1 cellular context compared by ENCODE assay signal in genomic region chr17:76383645-76384221, GRCh38.
TF ChIP-seq lines count a peak whose summit lies in the region.

No MANE protein-coding gene starts in this region.

TF ChIP-seq in HepG2, 621 proteins besides CTCF, POLR2A, EP300 and RAD21 (continued from another document and continues in another):
- 0 out of 2 replicates have a peak, but pooled peaks have one; percentile 22 for TF ChIP-seq ZNF646 (CRISPR knock-in tag; IDR thresholded peaks at IDR 0.05)
- peak; percentile 19; the same call in 1 of the 2 replicates for TF ChIP-seq NKX3-1 (CRISPR knock-in tag; IDR thresholded peaks at IDR 0.05)
- no peak for TF ChIP-seq ETS1 (CRISPR knock-in tag; IDR thresholded peaks at IDR 0.05)
- TF ChIP-seq THAP11 (CRISPR knock-in tag; IDR thresholded peaks at IDR 0.05) = peak; percentile 0; the same call in 1 of the 2 replicates
- TF ChIP-seq ZNF557 (CRISPR knock-in tag; IDR thresholded peaks at IDR 0.05) = 0 out of 2 replicates have a peak, but pooled peaks have one; percentile 11
- TF ChIP-seq GMEB1 (CRISPR knock-in tag; IDR thresholded peaks at IDR 0.05; ENCODE audit: borderline replicate concordance) = no peak
- TF ChIP-seq ZFP37 (CRISPR knock-in tag; IDR thresholded peaks at IDR 0.05; ENCODE audit: borderline replicate concordance) = 0 out of 2 replicates have a peak, but pooled peaks have one; percentile 20
- TF ChIP-seq ZNF605 (CRISPR knock-in tag; IDR thresholded peaks at IDR 0.05) = peak; percentile 52
- TF ChIP-seq ZFX (CRISPR knock-in tag; IDR thresholded peaks at IDR 0.05; ENCODE audit: low read depth) = peak; percentile 42
- no peak for TF ChIP-seq LRRFIP1 (CRISPR knock-in tag; conservative IDR thresholded peaks at IDR 0.05)
- TF ChIP-seq IKZF5 (CRISPR knock-in tag; IDR thresholded peaks at IDR 0.05) = peak; percentile 60; the same call in 1 of the 2 replicates
- TF ChIP-seq ZBTB26 (CRISPR knock-in tag; IDR thresholded peaks at IDR 0.05; ENCODE audit: borderline replicate concordance) = 0 out of 2 replicates have a peak, but pooled peaks have one; percentile 34
- no peak for TF ChIP-seq ARID3A (IDR thresholded peaks at IDR 0.05; ENCODE audit: low read depth, low read length)
- peak; percentile 9; the same call in 1 of the 2 replicates for TF ChIP-seq ZBTB20 (CRISPR knock-in tag; IDR thresholded peaks at IDR 0.05; ENCODE audit: borderline replicate concordance, low read depth)
- TF ChIP-seq THAP7 (CRISPR knock-in tag; IDR thresholded peaks at IDR 0.05) = no peak; the same call in 1 of the 2 replicates
- TF ChIP-seq KDM6A (CRISPR knock-in tag; IDR thresholded peaks at IDR 0.05; ENCODE audit: low read depth) = no peak
- TF ChIP-seq AGO1 (IDR thresholded peaks at IDR 0.05; ENCODE audit: low read depth, low read length, poor library complexity, severe bottlenecking) = peak; percentile 67
- peak; percentile 98; the same call in 1 of the 2 replicates for TF ChIP-seq CC2D1A (CRISPR knock-in tag; IDR thresholded peaks at IDR 0.05)
- no peak for TF ChIP-seq ZNF616 (CRISPR knock-in tag; IDR thresholded peaks at IDR 0.05; ENCODE audit: low read depth)
- TF ChIP-seq ZBTB46 (CRISPR knock-in tag; IDR thresholded peaks at IDR 0.05; ENCODE audit: borderline replicate concordance) = no peak
- no peak for TF ChIP-seq GZF1 (CRISPR knock-in tag; IDR thresholded peaks at IDR 0.05)
- no peak for TF ChIP-seq NR2F6 (IDR thresholded peaks at IDR 0.05)
- TF ChIP-seq NR2F6 (CRISPR knock-in tag; IDR thresholded peaks at IDR 0.05) = peak; percentile 14; the same call in 1 of the 2 replicates
- TF ChIP-seq HNF1B (CRISPR knock-in tag; IDR thresholded peaks at IDR 0.05) = peak; percentile 64; the same call in 1 of the 2 replicates
- no peak; the same call in 1 of the 2 replicates for TF ChIP-seq ZNF33A (CRISPR knock-in tag; IDR thresholded peaks at IDR 0.05; ENCODE audit: borderline replicate concordance)
- 0 out of 2 replicates have a peak, but pooled peaks have one; percentile 21 for TF ChIP-seq DNMT3B (CRISPR knock-in tag; conservative IDR thresholded peaks at IDR 0.05)
- TF ChIP-seq ZBTB25 (CRISPR knock-in tag; IDR thresholded peaks at IDR 0.05) = no peak; the same call in none of the 2 replicates
- peak; percentile 59 for TF ChIP-seq SAP130 (CRISPR knock-in tag; IDR thresholded peaks at IDR 0.05; ENCODE audit: low read depth)
- peak; percentile 66 for TF ChIP-seq ZNF709 (CRISPR knock-in tag; IDR thresholded peaks at IDR 0.05)
- TF ChIP-seq KAT2B (IDR thresholded peaks at IDR 0.05; ENCODE audit: borderline replicate concordance, low read depth, low read length) = no peak
- TF ChIP-seq EEA1 (CRISPR knock-in tag; IDR thresholded peaks at IDR 0.05; ENCODE audit: borderline replicate concordance) = 0 out of 2 replicates have a peak, but pooled peaks have one; percentile 1
- TF ChIP-seq JUND (CRISPR knock-in tag; IDR thresholded peaks at IDR 0.05) = peak; percentile 16; the same call in 1 of the 2 replicates
- TF ChIP-seq GATAD2A (CRISPR knock-in tag; IDR thresholded peaks at IDR 0.05) = peak; percentile 29; the same call in 1 of the 2 replicates
- no peak for TF ChIP-seq ZKSCAN1 (IDR thresholded peaks at IDR 0.05; ENCODE audit: low read length)
